Comparison of ENCODE assay signal across 1 cellular context in genomic region chr3:71681224-71681668, GRCh38.
TF ChIP-seq lines count a peak whose summit lies in the region.

No MANE protein-coding gene starts in this region.

TF ChIP-seq in GM23338, 12 proteins besides CTCF, POLR2A, EP300 and RAD21 (continued from another document):
- TF ChIP-seq ZNF462 (CRISPR knock-in tag; IDR thresholded peaks at IDR 0.05) (no peak), STAT1 (IDR thresholded peaks at IDR 0.05; ENCODE audit: unreplicated experiment) (no peak), POLR2AphosphoS5 (IDR thresholded peaks at IDR 0.05; ENCODE audit: low read depth) (no peak), ZNF114 (CRISPR knock-in tag; IDR thresholded peaks at IDR 0.05) (no peak), ZNF331 (CRISPR knock-in tag; IDR thresholded peaks at IDR 0.05; ENCODE audit: low read depth) (no peak), JUNB (IDR thresholded peaks at IDR 0.05; ENCODE audit: unreplicated experiment) (no peak)
